In the genomic region with DNA sequence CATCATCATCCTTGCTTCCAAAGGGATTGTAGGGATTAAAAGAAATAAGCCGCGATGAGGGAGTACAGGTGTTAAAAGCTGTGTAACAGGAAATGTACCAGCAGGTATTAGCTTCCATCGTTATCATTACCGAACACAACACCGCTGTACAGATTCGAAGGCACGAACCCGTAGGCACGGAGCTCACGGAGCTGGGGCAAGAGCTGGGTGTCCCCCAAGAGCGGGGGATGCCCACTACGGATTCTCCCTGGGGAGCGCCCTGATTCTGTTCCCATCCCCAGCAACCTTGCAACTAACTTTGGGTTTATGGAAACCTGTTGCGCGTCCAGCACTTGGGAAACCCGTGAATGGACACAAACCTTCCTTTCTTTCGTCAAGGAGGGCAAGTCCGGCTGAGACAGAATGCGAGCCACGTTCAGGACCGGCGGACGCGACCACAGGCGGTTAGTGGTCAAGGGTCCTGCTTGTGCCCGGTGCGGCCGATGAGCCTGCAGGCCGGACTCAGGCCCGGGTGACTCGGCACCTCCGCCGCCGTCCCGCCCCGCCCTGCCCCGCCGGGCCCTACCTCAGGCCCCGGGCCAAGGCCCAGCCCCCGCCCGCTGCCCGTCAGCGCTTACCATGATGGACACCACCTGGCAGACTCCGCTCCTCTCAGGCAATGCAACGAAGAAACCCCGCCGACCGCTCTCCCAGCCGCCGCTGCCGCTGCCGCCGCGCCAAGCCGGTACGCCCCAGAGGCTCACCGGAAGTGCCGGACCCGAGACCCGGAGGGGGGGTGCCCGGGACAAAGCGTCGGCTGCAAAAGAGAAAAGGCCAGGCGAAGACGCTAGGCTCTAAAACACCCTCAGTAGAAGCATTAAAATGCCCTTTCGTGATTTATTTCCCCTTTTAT, we compare ENCODE assay signal across 8 cellular contexts. TPM values are rescaled to one million over a fixed set of nuclear protein-coding genes. Genes with fewer than 3 reads are reported as not detected.
DNase-seq lines count a peak whose midpoint lies in the region; ATAC-seq, FAIRE-seq and TF ChIP-seq lines count a peak whose summit lies in the region.

A gene with protein sequence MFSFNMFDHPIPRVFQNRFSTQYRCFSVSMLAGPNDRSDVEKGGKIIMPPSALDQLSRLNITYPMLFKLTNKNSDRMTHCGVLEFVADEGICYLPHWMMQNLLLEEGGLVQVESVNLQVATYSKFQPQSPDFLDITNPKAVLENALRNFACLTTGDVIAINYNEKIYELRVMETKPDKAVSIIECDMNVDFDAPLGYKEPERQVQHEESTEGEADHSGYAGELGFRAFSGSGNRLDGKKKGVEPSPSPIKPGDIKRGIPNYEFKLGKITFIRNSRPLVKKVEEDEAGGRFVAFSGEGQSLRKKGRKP (minus strand): TSS at position 728 of the 892 bp plus-strand sequence. CDS start 108 bp downstream, at position 620.

- H3K4me3 ChIP-seq in kidney (ENCODE audit: low read length in 2 of 2) = peak within 1 kb of the TSS; percentile 91 to 98

- peak within 1 kb of the TSS; percentile 93 for H3K4me3 Mint-ChIP-seq in central memory CD8-positive, alpha-beta T cell

- H3K9ac ChIP-seq in kidney (ENCODE audit: low read length in 2 of 2) = peak within 1 kb of the TSS; percentile 72 to 75

- no peaks in the 10 kb centered on the region for H3K27me3 Mint-ChIP-seq in central memory CD8-positive, alpha-beta T cell

- peak within 1 kb of the TSS; percentile 94 to 98 for H3K27ac ChIP-seq in kidney (ENCODE audit: low read depth in 2 of 2, low read length in 2 of 2)

- intact Hi-C loops in kidney (cut with DNase I) = no loop called here

- no peak for TF ChIP-seq CTCF in kidney (IDR thresholded peaks at IDR 0.05; ENCODE audit: borderline replicate concordance, extremely low read depth, insufficient read depth)

- peak within 1 kb of the TSS; percentile 98 for H3K27ac Mint-ChIP-seq in central memory CD8-positive, alpha-beta T cell (ENCODE audit: low read depth)

- no peaks in the 10 kb centered on the region for H3K9me3 Mint-ChIP-seq in central memory CD8-positive, alpha-beta T cell

- FAIRE-seq in kidney (lab: Jason Lieb, UNC) = no peak

- no peaks in the 10 kb centered on the region for H3K9me3 ChIP-seq in kidney (ENCODE audit: control insufficient read depth in 1 of 2, low read length in 2 of 2)

- H3K36me3 Mint-ChIP-seq in central memory CD8-positive, alpha-beta T cell (ENCODE audit: insufficient read depth) = peaks cover 10% of the 10 kb centered on the region

- H3K4me1 ChIP-seq in kidney (ENCODE audit: control insufficient read depth in 1 of 2, insufficient read depth in 1 of 2, low read depth in 1 of 2, low read length in 2 of 2) = peaks cover 4% of the 10 kb centered on the region in 2 donors

- H3K36me3 ChIP-seq in kidney (ENCODE audit: control insufficient read depth in 1 of 2, insufficient read depth in 2 of 2, low read length in 2 of 2) = peaks cover 3 to 9% of the 10 kb centered on the region in 2 donors

- peak; percentile 37 for ATAC-seq in HG02938 (IDR thresholded peaks at IDR 0.05; ENCODE audit: unreplicated experiment)
- ATAC-seq in central memory CD8-positive, alpha-beta T cell (replicated peaks; ENCODE audit: extremely low read depth, poor library complexity, severe bottlenecking) = peak; percentile 59

- DNase-seq in NCI-H510A (lab: John Stamatoyannopoulos, UW) = peak; percentile 47
- no peak for DNase-seq in NCI-H510A treated with DMSO at 0.1 percent for 48 hours (lab: John Stamatoyannopoulos, UW)
- peak; percentile 80 for DNase-seq in NCI-H2171 (lab: John Stamatoyannopoulos, UW)
- DNase-seq in activated CD4-positive, CD25-positive, alpha-beta regulatory T cell treated with anti-CD3 and anti-CD28 coated beads, Interleukin-2, amount 50 U/mL, for 72 hours = peak; percentile 82
- DNase-seq in central memory CD8-positive, alpha-beta T cell (ENCODE audit: low spot score in 2 of 2) = peak; percentile 71 to 76
- peak; percentile 94 for DNase-seq in kidney
- peak; percentile 71 to 72 for DNase-seq in stimulated activated CD4-positive, alpha-beta T cell treated with anti-CD3 and anti-CD28 coated beads, Interleukin-15, amount 100 ng/mL, for 48 hours (ENCODE audit: low read depth in 2 of 2)

- peaks cover 43% of the 10 kb centered on the region for H3K4me1 Mint-ChIP-seq in central memory CD8-positive, alpha-beta T cell

RNA-seq across cellular contexts. Expression of the gene that starts here (rescaled TPM):
- total RNA-seq in kidney = 56.2 TPM
- 67.8 TPM for polyA plus RNA-seq in kidney (ENCODE audit: insufficient read depth, low read depth, low replicate concordance)
